Comparison of ENCODE assay signal across 14 cellular contexts in the genomic region with DNA sequence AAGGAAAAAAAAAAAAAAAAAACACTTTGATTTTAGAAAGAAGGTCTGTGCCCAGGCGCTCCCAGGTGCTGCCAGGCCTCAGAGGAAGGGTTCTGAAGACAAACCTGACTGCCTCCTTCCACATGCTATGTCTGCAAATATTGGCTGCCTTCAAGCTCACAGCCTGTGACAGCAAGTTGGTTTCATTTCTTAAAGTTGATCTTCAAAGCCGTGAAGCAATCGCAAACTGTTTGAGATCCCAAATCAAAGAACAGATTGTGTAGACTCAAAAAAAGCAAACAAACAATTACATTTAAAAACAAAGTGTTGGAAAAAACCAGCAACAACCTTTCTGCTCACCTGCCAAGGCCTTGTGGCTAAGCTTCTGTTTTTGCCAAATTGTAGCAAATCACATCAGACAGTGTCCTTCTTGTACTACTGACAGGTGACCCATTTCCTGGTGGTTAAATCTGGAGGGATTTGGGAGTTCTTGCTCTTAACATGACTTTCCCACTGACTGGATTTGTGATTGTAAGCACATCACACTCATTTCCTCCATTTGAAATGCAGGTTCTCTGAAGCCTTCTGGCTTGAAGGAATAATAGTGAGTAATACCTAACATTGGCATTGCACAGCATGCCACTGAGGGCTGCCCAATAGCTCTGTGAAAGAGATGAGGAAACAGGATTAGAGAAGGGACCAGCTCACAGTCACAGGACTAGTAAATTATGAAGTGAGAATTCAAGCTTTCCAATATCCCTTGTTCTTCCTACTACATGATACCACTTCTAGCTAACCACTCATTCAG.
A peak's percentile ranks its signal among the peaks of the same experiment; 100 is the strongest.
DNase-seq lines count a peak whose midpoint lies in the region; ATAC-seq and TF ChIP-seq lines count a peak whose summit lies in the region.
"Had no signal": no experiment of that assay in that cellular context is flagged by ENCODE, and none has a peak within 500 bp of the region (broad histone marks: within the 10 kb centered on the region; RNA-seq: fewer than 3 reads in every experiment).

No MANE protein-coding gene starts in this region.

- TF ChIP-seq CTCF in 22Rv1 (IDR thresholded peaks at IDR 0.05) (no peak), HFFc6 (IDR thresholded peaks at IDR 0.05) (no peak), MCF 10A (IDR thresholded peaks at IDR 0.05; ENCODE audit: unreplicated experiment) (no peak)

- H3K36me3 Mint-ChIP-seq in HFFc6 (ENCODE audit: low read depth) (0 out of 2 replicates have a peak, but pooled peaks cover under 1% of the 10 kb centered on the region), MCF 10A (ENCODE audit: insufficient read depth, unreplicated experiment) (no peaks in the 10 kb centered on the region)

- no TSS peak for BruUV-seq in MCF 10A (replicated peaks; lab: Mats Ljungman, UMichigan)

- peak overlapping the region; percentile 63 for H3K27ac ChIP-seq in 22Rv1
- H3K27ac ChIP-seq: PC-9 had no signal

- POLR2A ChIA-PET in MCF 10A (lab: Yijun Ruan, JAX): interaction anchor here (0.6 to 5.1 kb wide), 6 partner anchors 16 to 914 kb away, joined by 3 to 31 read pairs (median 4); no protein-coding TSS in a partner anchor

- peak; percentile 45 for DNase-seq in HFFc6
- peak; percentile 54 for DNase-seq in MCF 10A (ENCODE audit: unreplicated experiment)
- peak; percentile 6 for DNase-seq in kidney glomerular epithelial cell (lab: John Stamatoyannopoulos, UW)
- DNase-seq in NCI-H524 (lab: John Stamatoyannopoulos, UW): no peak
- DNase-seq in ecto neural progenitor cell (ENCODE audit: low spot score): no peak
- no peak for DNase-seq in SK-N-DZ (ENCODE audit: low spot score)
- DNase-seq: activated CD4-positive, alpha-beta T cell treated with anti-CD3 and anti-CD28 coated beads for 1 hour; erythroblast; left colon; NCI-H1436 treated with DMSO at 0.1 percent for 48 hours; PC-9 had no signal

- no peak for ATAC-seq in GM18907 (IDR thresholded peaks at IDR 0.05; ENCODE audit: unreplicated experiment)
- ATAC-seq: left colon had no signal

- H3K27me3 Mint-ChIP-seq in HFFc6 (ENCODE audit: insufficient read depth) (no peaks in the 10 kb centered on the region), MCF 10A (ENCODE audit: insufficient read depth, unreplicated experiment) (no peaks in the 10 kb centered on the region)
- H3K27me3 Mint-ChIP-seq: activated naive CD8-positive, alpha-beta T cell had no signal

- no peak overlapping the region for H3K4me3 Mint-ChIP-seq in HFFc6
- H3K4me3 Mint-ChIP-seq in MCF 10A (ENCODE audit: unreplicated experiment): no peak overlapping the region
- H3K4me3 Mint-ChIP-seq: activated naive CD8-positive, alpha-beta T cell had no signal

- H3K4me1 Mint-ChIP-seq in HFFc6 (ENCODE audit: low read depth) (peaks cover 24% of the 10 kb centered on the region), MCF 10A (ENCODE audit: insufficient read depth, unreplicated experiment) (peaks cover 7% of the 10 kb centered on the region)

- intact Hi-C loops in MCF 10A (cut with micrococcal nuclease): no loop called here

- CTCF ChIA-PET in MCF 10A (lab: Yijun Ruan, JAX): interaction anchor here (0.9 kb wide), 2 partner anchors 24 to 942 kb away, joined by 3 read pairs; no protein-coding TSS in a partner anchor

- peak overlapping the region; percentile 53 for H3K27ac Mint-ChIP-seq in HFFc6
- H3K27ac Mint-ChIP-seq in MCF 10A (ENCODE audit: low read depth, unreplicated experiment): no peak overlapping the region
- H3K27ac Mint-ChIP-seq: activated naive CD8-positive, alpha-beta T cell had no signal

- no peaks in the 10 kb centered on the region for H3K9me3 Mint-ChIP-seq in HFFc6
- H3K9me3 Mint-ChIP-seq in MCF 10A (ENCODE audit: unreplicated experiment): no peaks in the 10 kb centered on the region

Comparison
In these comparisons a context has a peak if more than half of its experiments do, and no peak if none do; other contexts are left out.
1. DNase-seq: peak in HFFc6 (single experiment), MCF 10A (single experiment) and kidney glomerular epithelial cell (single experiment); none in NCI-H524 (0 of 2), ecto neural progenitor cell (single experiment) and SK-N-DZ (single experiment).